ENCODE assay signal across 9 cellular contexts in genomic region chr3:119297169-119297568, GRCh38. TPM values are rescaled to one million over a fixed set of nuclear protein-coding genes. Genes with fewer than 3 reads are reported as not detected.
DNase-seq lines count a peak whose midpoint lies in the region; ATAC-seq and TF ChIP-seq lines count a peak whose summit lies in the region.
"Had no signal": no experiment of that assay in that cellular context is flagged by ENCODE, and none has a peak within 500 bp of the region (broad histone marks: within the 10 kb centered on the region; RNA-seq: fewer than 3 reads in every experiment).

No MANE protein-coding gene starts in this region.

- H3K27ac Mint-ChIP-seq in activated T-helper 2 cell treated with anti-CD3 and anti-CD28 coated beads, Interferon-gamma antibody, Interleukin-2, Interleukin-4, amounts not matched to agents 10 μg/mL and 5 μg/mL and 100 μg/mL, durations not matched to agents 14 hours and 24 hours and 36 hours, result peak overlapping the region; percentile 0

- ATAC-seq in GM19035 (IDR thresholded peaks at IDR 0.05; ENCODE audit: unreplicated experiment) (no peak), GM19351 (IDR thresholded peaks at IDR 0.05; ENCODE audit: unreplicated experiment) (no peak), GM21723 (IDR thresholded peaks at IDR 0.05; ENCODE audit: unreplicated experiment) (no peak)

- H3K4me3 ChIP-seq in right atrium auricular region, result peak overlapping the region; percentile 81 to 89
- peak overlapping the region in 2 of 8 donors; percentile 71 to 80 for H3K4me3 ChIP-seq in spleen

- DNase-seq in ELR (ENCODE audit: low read depth) (peak; percentile 41), right atrium auricular region (ENCODE audit: low spot score) (no peak), spleen (peak; percentile 47), G401 (ENCODE audit: low spot score) (no peak)
- no peak for DNase-seq in activated T-helper 2 cell treated with anti-CD3 and anti-CD28 coated beads, Interferon-gamma antibody, Interleukin-2, Interleukin-4, amounts not matched to agents 10 μg/mL and 5 μg/mL and 100 μg/mL, durations not matched to agents 14 hours and 24 hours and 36 hours (ENCODE audit: low spot score)
- DNase-seq: NCI-H226 had no signal

- no peak for TF ChIP-seq POLR2A in spleen (IDR thresholded peaks at IDR 0.05)

- H3K9me3 ChIP-seq in right atrium auricular region (no peaks in the 10 kb centered on the region), spleen (no peaks in the 10 kb centered on the region)

- H3K36me3 Mint-ChIP-seq in activated T-helper 2 cell treated with anti-CD3 and anti-CD28 coated beads, Interferon-gamma antibody, Interleukin-2, Interleukin-4, amounts not matched to agents 10 μg/mL and 5 μg/mL and 100 μg/mL, durations not matched to agents 14 hours and 24 hours and 36 hours (ENCODE audit: low read depth), result peaks cover 20% of the 10 kb centered on the region

- intact Hi-C loops in activated T-helper 2 cell treated with anti-CD3 and anti-CD28 coated beads, Interferon-gamma antibody, Interleukin-2, Interleukin-4, amounts not matched to agents 10 μg/mL and 5 μg/mL and 100 μg/mL, durations not matched to agents 14 hours and 24 hours and 36 hours (cut with micrococcal nuclease), result loop anchor here (10.0 kb wide), 1 partner anchor 258 kb away; the partner anchor contains the start of gene CD80
- intact Hi-C loops in spleen (cut with DNase I; ENCODE audit: low total_unique reads), result no loop called here

- peaks cover 59% of the 10 kb centered on the region for H3K4me1 Mint-ChIP-seq in activated T-helper 2 cell treated with anti-CD3 and anti-CD28 coated beads, Interferon-gamma antibody, Interleukin-2, Interleukin-4, amounts not matched to agents 10 μg/mL and 5 μg/mL and 100 μg/mL, durations not matched to agents 14 hours and 24 hours and 36 hours (ENCODE audit: low read depth)

- H3K4me1 ChIP-seq in right atrium auricular region (peaks cover 0 to 78% of the 10 kb centered on the region in 2 donors), spleen (peaks cover 22 to 89% (median 63%) of the 10 kb centered on the region in 6 donors)

- H3K36me3 ChIP-seq in right atrium auricular region (no peaks in the 10 kb centered on the region), spleen (peaks cover 0 to 9% (median 0%) of the 10 kb centered on the region in 6 donors)

- H3K27me3 Mint-ChIP-seq in activated T-helper 2 cell treated with anti-CD3 and anti-CD28 coated beads, Interferon-gamma antibody, Interleukin-2, Interleukin-4, amounts not matched to agents 10 μg/mL and 5 μg/mL and 100 μg/mL, durations not matched to agents 14 hours and 24 hours and 36 hours (ENCODE audit: low read depth), result peaks cover 7% of the 10 kb centered on the region

- H3K4me3 Mint-ChIP-seq in activated T-helper 2 cell treated with anti-CD3 and anti-CD28 coated beads, Interferon-gamma antibody, Interleukin-2, Interleukin-4, amounts not matched to agents 10 μg/mL and 5 μg/mL and 100 μg/mL, durations not matched to agents 14 hours and 24 hours and 36 hours (ENCODE audit: low read depth), result peak overlapping the region; percentile 0

- in situ Hi-C loops in G401 (cut with HindIII; ENCODE audit: low sequenced_read_pairs), result no loop called here

- H3K9me3 Mint-ChIP-seq in activated T-helper 2 cell treated with anti-CD3 and anti-CD28 coated beads, Interferon-gamma antibody, Interleukin-2, Interleukin-4, amounts not matched to agents 10 μg/mL and 5 μg/mL and 100 μg/mL, durations not matched to agents 14 hours and 24 hours and 36 hours, result no peaks in the 10 kb centered on the region

- H3K27ac ChIP-seq in right atrium auricular region, result peak overlapping the region; percentile 97 to 99
- H3K27ac ChIP-seq in spleen, result peak overlapping the region in 3 of 8 donors; percentile 3 to 96 (median 94)

- TF ChIP-seq CTCF in right atrium auricular region (IDR thresholded peaks at IDR 0.05), result no peak
- TF ChIP-seq CTCF in spleen (IDR thresholded peaks at IDR 0.05 in 8 of 11, conservative IDR thresholded peaks at IDR 0.05 in 3 of 11), result no peak

- H3K27me3 ChIP-seq in right atrium auricular region, result no peaks in the 10 kb centered on the region
- H3K27me3 ChIP-seq in spleen (replicated peaks in 1 of 7), result no peaks in the 10 kb centered on the region

RNA-seq across cellular contexts. Expression of gene ARHGAP31, which starts 3.0 kb away (rescaled TPM):
- total RNA-seq in activated T-helper 2 cell treated with anti-CD3 and anti-CD28 coated beads, Interferon-gamma antibody, Interleukin-2, Interleukin-4, amounts not matched to agents 10 μg/mL and 5 μg/mL and 100 μg/mL, durations not matched to agents 14 hours and 24 hours and 36 hours, result 13.2 and 14.0 TPM in 2 replicates
- 10 to 100 TPM; 29.9 to 33.1 TPM for total RNA-seq in right atrium auricular region
- total RNA-seq in spleen, result 10 to 100 TPM; 23.6 to 38.0 (median 29.1) TPM
- polyA plus RNA-seq in spleen, result 1 to 10 TPM; 2.0 to 5.2 (median 2.3) TPM
- total RNA-seq in G401 (2014; rRNA removed; shearing (Covaris generic)), result not detected in 2 replicates

RNA-seq across cellular contexts. Expression of gene B4GALT4, which starts 56.5 kb away (rescaled TPM):
- 17.2 and 20.1 TPM in 2 replicates for total RNA-seq in activated T-helper 2 cell treated with anti-CD3 and anti-CD28 coated beads, Interferon-gamma antibody, Interleukin-2, Interleukin-4, amounts not matched to agents 10 μg/mL and 5 μg/mL and 100 μg/mL, durations not matched to agents 14 hours and 24 hours and 36 hours
- total RNA-seq in right atrium auricular region (10 to 100 TPM; 15.6 to 16.4 TPM), spleen (10 to 100 TPM; 13.6 to 26.2 (median 15.4) TPM)
- 1 to 10 TPM; 7.6 to 8.2 (median 7.7) TPM for polyA plus RNA-seq in spleen
- total RNA-seq in G401 (2014; rRNA removed; shearing (Covaris generic)), result 8.7 and 17.8 TPM in 2 replicates

Comparison
In these comparisons a context has a peak if more than half of its experiments do, and no peak if none do; other contexts are left out.
1. DNase-seq: peak in ELR (single experiment) and spleen (single experiment); none in activated T-helper 2 cell treated with anti-CD3 and anti-CD28 coated beads, Interferon-gamma antibody, Interleukin-2, Interleukin-4, amounts not matched to agents 10 μg/mL and 5 μg/mL and 100 μg/mL, durations not matched to agents 14 hours and 24 hours and 36 hours (single experiment), right atrium auricular region (single experiment) and G401 (single experiment).
2. RNA of gene ARHGAP31, which starts 3.0 kb away (total RNA-seq): 29.9 to 33.1 TPM in right atrium auricular region, 23.6 to 38.0 TPM in spleen and 13.2 to 14.0 TPM in activated T-helper 2 cell treated with anti-CD3 and anti-CD28 coated beads, Interferon-gamma antibody, Interleukin-2, Interleukin-4, amounts not matched to agents 10 μg/mL and 5 μg/mL and 100 μg/mL, durations not matched to agents 14 hours and 24 hours and 36 hours; not detected in G401; every median in the first group is over 10 times any median in the second.